In the genomic region with DNA sequence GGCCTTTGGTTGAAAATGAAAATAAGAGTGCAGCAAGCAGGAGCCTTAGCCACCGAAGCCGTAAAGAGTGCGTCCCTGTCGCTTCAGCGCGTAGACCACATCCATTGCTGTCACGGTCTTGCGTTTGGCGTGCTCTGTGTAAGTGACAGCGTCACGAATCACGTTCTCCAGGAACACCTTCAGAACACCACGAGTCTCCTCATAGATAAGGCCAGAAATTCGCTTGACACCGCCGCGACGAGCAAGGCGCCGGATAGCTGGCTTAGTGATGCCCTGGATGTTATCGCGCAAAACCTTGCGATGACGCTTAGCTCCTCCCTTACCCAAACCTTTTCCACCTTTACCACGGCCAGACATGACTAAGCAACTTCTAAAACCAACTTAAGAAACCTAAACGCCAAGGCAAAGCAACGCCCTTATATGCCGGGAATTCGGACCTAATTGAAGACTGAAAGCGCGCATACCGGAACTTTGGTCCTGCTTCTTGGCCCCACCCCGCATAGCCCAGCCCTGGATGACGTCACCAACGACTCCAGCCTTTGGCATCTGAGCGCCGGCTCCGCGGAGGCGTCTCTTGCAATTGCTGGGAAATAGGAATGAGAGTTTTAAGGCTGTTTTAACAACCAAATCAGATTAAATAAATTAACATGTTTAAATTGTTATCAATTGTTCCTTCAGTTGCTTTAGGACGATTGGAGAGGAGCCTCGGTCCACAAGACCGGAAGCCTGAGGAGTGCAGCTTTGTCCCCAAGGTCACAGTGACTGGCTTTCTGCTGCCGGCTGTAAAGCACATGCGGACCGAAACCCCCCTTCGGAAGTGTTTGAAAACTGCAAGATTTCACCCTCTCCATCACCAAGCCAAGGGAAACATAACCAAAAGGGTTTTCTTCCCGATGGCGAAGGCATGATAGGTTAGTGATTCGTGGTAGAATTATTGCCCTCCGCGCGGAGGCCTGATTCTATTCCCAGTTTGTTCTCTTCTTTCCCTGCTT, we compare ENCODE assay signal across 8 cellular contexts.
DNase-seq lines count a peak whose midpoint lies in the region; ATAC-seq and TF ChIP-seq lines count a peak whose summit lies in the region.

No MANE protein-coding gene starts in this region.

- H3K9ac ChIP-seq in SK-N-SH: peak overlapping the region; percentile 95

- ATAC-seq in HG02588 (IDR thresholded peaks at IDR 0.05; ENCODE audit: unreplicated experiment): peak; percentile 80
- ATAC-seq in activated naive CD4-positive, alpha-beta T cell treated with anti-CD3 and anti-CD28 coated beads, Interleukin-2, amount 50 U/mL, for 72 hours: peak; percentile 81 to 84

- 0 out of 2 replicates have a peak, but pooled peaks have one; percentile 4 for TF ChIP-seq RAD21 in SK-N-SH (IDR thresholded peaks at IDR 0.05; ENCODE audit: low read length)

- H3K4me3 ChIP-seq in GM06990 (replicated peaks; ENCODE audit: low read depth, low read length): peak overlapping the region; percentile 77
- peak overlapping the region; percentile 78 to 89 for H3K4me3 ChIP-seq in SK-N-SH (ENCODE audit: low read depth in 2 of 2, low read length in 1 of 2)

- 0 out of 2 replicates have a peak, but pooled peaks cover 6% of the 10 kb centered on the region for H3K9me3 ChIP-seq in SK-N-SH

- H3K4me1 ChIP-seq in SK-N-SH (ENCODE audit: control insufficient read depth in 1 of 2, insufficient read depth in 2 of 2, low read depth in 1 of 2, low read length in 1 of 2): no peaks in the 10 kb centered on the region; a peak in 2 of 4 replicates

- H3K36me3 ChIP-seq in GM06990 (ENCODE audit: control insufficient read depth, insufficient read depth, low read length) (peaks cover 3% of the 10 kb centered on the region), SK-N-SH (replicated peaks in 1 of 2; ENCODE audit: control insufficient read depth in 1 of 2, insufficient read depth in 2 of 2, low read length in 1 of 2) (peaks cover 3 to 7% of the 10 kb centered on the region in 2 experiments)

- peak overlapping the region; percentile 60 for H2AFZ ChIP-seq in SK-N-SH (ENCODE audit: low read depth)

- whole genome bisulfite sequencing in SK-N-SH (ENCODE audit: low lambda C conversion rate): 1% methylated on average over 49 of the region's 53 CpGs

- H4K20me1 ChIP-seq in SK-N-SH (ENCODE audit: insufficient read depth): no peaks in the 10 kb centered on the region

- peak overlapping the region; percentile 85 for H3K4me2 ChIP-seq in SK-N-SH

- no peaks in the 10 kb centered on the region for H3K9me2 ChIP-seq in SK-N-SH

- H3K79me2 ChIP-seq in SK-N-SH (ENCODE audit: insufficient read depth): peaks cover 3% of the 10 kb centered on the region; the same call in 1 of the 2 replicates

- H3K36me3 Mint-ChIP-seq in activated naive CD4-positive, alpha-beta T cell treated with anti-CD3 and anti-CD28 coated beads, Interleukin-2, amount 50 U/mL, for 72 hours: peaks cover 13 to 15% of the 10 kb centered on the region in 2 donors

- H3K27ac ChIP-seq in SK-N-SH (ENCODE audit: low read depth in 2 of 2, low read length in 1 of 2): peak overlapping the region; percentile 95 to 98
- H3K27ac ChIP-seq in temporal lobe (ENCODE audit: low read depth, low read length): peak overlapping the region; percentile 76

- peak overlapping the region; percentile 100 for H3K27ac Mint-ChIP-seq in activated naive CD4-positive, alpha-beta T cell treated with anti-CD3 and anti-CD28 coated beads, Interleukin-2, amount 50 U/mL, for 72 hours

- peaks cover 37% of the 10 kb centered on the region for H3F3A ChIP-seq in SK-N-SH (replicated peaks; ENCODE audit: insufficient read depth)

- TF ChIP-seq CTCF in GM06990 (IDR thresholded peaks at IDR 0.05; ENCODE audit: insufficient read depth, low read length, poor library complexity, severe bottlenecking): no peak
- no peak for TF ChIP-seq CTCF in SK-N-SH (IDR thresholded peaks at IDR 0.05)

- peak; percentile 93 for DNase-seq in GM06990 (ENCODE audit: extremely low read depth, insufficient read length)
- DNase-seq in NCI-H1092 (lab: John Stamatoyannopoulos, UW): peak; percentile 90
- DNase-seq in SK-N-SH: peak; percentile 80
- peak; percentile 95 to 96 for DNase-seq in activated naive CD4-positive, alpha-beta T cell treated with anti-CD3 and anti-CD28 coated beads, Interleukin-2, amount 50 U/mL, for 72 hours (ENCODE audit: low spot score in 2 of 2)
- DNase-seq in glomerular endothelial cell (ENCODE audit: extremely low read depth, low read depth, low spot score): peak; percentile 96
- DNase-seq in occipital lobe (lab: John Stamatoyannopoulos, UW): peak; percentile 93

- H3K27me3 ChIP-seq in GM06990 (replicated peaks; ENCODE audit: control insufficient read depth, insufficient read depth, low read length) (no peaks in the 10 kb centered on the region), SK-N-SH (ENCODE audit: insufficient read depth) (no peaks in the 10 kb centered on the region)

- peaks cover 4 to 5% of the 10 kb centered on the region in 2 donors for H3K9me3 Mint-ChIP-seq in activated naive CD4-positive, alpha-beta T cell treated with anti-CD3 and anti-CD28 coated beads, Interleukin-2, amount 50 U/mL, for 72 hours

- CTCF ChIA-PET in SK-N-SH (lab: Yijun Ruan, JAX): interaction anchor here (0.7 to 3.0 kb wide), 3 partner anchors 37 to 322 kb away, joined by 3 to 8 read pairs (median 3); a partner anchor contains a TSS

- POLR2A ChIA-PET in SK-N-SH (lab: Yijun Ruan, JAX): interaction anchor here (0.7 to 5.7 kb wide), 26 partner anchors 13 to 1609 kb away, joined by 3 to 132 read pairs (median 4); a partner anchor contains a TSS

- peak; percentile 84 to 99 for TF ChIP-seq EP300 in SK-N-SH (IDR thresholded peaks at IDR 0.05; ENCODE audit: borderline replicate concordance in 1 of 2, low read depth in 1 of 2, low read length in 1 of 2)

TF ChIP-seq in SK-N-SH, 30 proteins besides CTCF, POLR2A, EP300 and RAD21 (continues in another document):
- TF ChIP-seq MXI1 (IDR thresholded peaks at IDR 0.05; ENCODE audit: low read depth, low read length) (peak; percentile 84), FOSL2 (IDR thresholded peaks at IDR 0.05; ENCODE audit: borderline replicate concordance, low read depth) (peak; percentile 63; the same call in 1 of the 2 replicates), RCOR1 (IDR thresholded peaks at IDR 0.05; ENCODE audit: low read length) (peak; percentile 77; the same call in 1 of the 2 replicates), POLR2AphosphoS5 (IDR thresholded peaks at IDR 0.05; ENCODE audit: low read depth, low read length) (peak; percentile 100), FOXJ3 (CRISPR knock-in tag; IDR thresholded peaks at IDR 0.05) (no peak), FOXM1 (IDR thresholded peaks at IDR 0.05; ENCODE audit: low read depth) (peak; percentile 83; the same call in 1 of the 2 replicates), NFIC (IDR thresholded peaks at IDR 0.05; ENCODE audit: borderline replicate concordance) (peak; percentile 77), TAF1 (IDR thresholded peaks at IDR 0.05; ENCODE audit: borderline replicate concordance, low read depth, low read length) (peak; percentile 97), YY1 (IDR thresholded peaks at IDR 0.05; ENCODE audit: low read depth) (peak; percentile 42; the same call in 1 of the 2 replicates), RXRA (IDR thresholded peaks at IDR 0.05; ENCODE audit: borderline replicate concordance, low read depth) (peak; percentile 96), NRF1 (IDR thresholded peaks at IDR 0.05; ENCODE audit: low read depth, low read length) (no peak), JUND (IDR thresholded peaks at IDR 0.05) (peak; percentile 82), TEAD4 (IDR thresholded peaks at IDR 0.05; ENCODE audit: borderline replicate concordance, insufficient read depth) (peak; percentile 94), CHD2 (IDR thresholded peaks at IDR 0.05; ENCODE audit: low read length, partially characterized antibody) (peak; percentile 98), MEF2A (IDR thresholded peaks at IDR 0.05; ENCODE audit: borderline replicate concordance, low read depth) (0 out of 2 replicates have a peak, but pooled peaks have one; percentile 38), SMC3 (IDR thresholded peaks at IDR 0.05; ENCODE audit: low read depth, low read length) (no peak)
- TF ChIP-seq, protein P1, sequence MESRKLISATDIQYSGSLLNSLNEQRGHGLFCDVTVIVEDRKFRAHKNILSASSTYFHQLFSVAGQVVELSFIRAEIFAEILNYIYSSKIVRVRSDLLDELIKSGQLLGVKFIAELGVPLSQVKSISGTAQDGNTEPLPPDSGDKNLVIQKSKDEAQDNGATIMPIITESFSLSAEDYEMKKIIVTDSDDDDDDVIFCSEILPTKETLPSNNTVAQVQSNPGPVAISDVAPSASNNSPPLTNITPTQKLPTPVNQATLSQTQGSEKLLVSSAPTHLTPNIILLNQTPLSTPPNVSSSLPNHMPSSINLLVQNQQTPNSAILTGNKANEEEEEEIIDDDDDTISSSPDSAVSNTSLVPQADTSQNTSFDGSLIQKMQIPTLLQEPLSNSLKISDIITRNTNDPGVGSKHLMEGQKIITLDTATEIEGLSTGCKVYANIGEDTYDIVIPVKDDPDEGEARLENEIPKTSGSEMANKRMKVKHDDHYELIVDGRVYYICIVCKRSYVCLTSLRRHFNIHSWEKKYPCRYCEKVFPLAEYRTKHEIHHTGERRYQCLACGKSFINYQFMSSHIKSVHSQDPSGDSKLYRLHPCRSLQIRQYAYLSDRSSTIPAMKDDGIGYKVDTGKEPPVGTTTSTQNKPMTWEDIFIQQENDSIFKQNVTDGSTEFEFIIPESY (IDR thresholded peaks at IDR 0.05; ENCODE audit: borderline replicate concordance, low read depth): peak; percentile 97
- TF ChIP-seq, protein P2, sequence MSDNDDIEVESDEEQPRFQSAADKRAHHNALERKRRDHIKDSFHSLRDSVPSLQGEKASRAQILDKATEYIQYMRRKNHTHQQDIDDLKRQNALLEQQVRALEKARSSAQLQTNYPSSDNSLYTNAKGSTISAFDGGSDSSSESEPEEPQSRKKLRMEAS (IDR thresholded peaks at IDR 0.05; ENCODE audit: low read depth): peak; percentile 61
- TF ChIP-seq, protein P3, sequence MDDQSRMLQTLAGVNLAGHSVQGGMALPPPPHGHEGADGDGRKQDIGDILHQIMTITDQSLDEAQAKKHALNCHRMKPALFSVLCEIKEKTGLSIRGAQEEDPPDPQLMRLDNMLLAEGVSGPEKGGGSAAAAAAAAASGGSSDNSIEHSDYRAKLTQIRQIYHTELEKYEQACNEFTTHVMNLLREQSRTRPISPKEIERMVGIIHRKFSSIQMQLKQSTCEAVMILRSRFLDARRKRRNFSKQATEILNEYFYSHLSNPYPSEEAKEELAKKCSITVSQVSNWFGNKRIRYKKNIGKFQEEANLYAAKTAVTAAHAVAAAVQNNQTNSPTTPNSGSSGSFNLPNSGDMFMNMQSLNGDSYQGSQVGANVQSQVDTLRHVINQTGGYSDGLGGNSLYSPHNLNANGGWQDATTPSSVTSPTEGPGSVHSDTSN (IDR thresholded peaks at IDR 0.05): peak; percentile 69; the same call in 1 of the 2 replicates

Comparison
In these comparisons a context has a peak if more than half of its experiments do, and no peak if none do; other contexts are left out.
1. Peak in every context shown above with its lines: DNase-seq, ATAC-seq, H3K4me3 ChIP-seq and H3K27ac ChIP-seq.